ENCODE assay signal across 1 cellular context in the genomic region with DNA sequence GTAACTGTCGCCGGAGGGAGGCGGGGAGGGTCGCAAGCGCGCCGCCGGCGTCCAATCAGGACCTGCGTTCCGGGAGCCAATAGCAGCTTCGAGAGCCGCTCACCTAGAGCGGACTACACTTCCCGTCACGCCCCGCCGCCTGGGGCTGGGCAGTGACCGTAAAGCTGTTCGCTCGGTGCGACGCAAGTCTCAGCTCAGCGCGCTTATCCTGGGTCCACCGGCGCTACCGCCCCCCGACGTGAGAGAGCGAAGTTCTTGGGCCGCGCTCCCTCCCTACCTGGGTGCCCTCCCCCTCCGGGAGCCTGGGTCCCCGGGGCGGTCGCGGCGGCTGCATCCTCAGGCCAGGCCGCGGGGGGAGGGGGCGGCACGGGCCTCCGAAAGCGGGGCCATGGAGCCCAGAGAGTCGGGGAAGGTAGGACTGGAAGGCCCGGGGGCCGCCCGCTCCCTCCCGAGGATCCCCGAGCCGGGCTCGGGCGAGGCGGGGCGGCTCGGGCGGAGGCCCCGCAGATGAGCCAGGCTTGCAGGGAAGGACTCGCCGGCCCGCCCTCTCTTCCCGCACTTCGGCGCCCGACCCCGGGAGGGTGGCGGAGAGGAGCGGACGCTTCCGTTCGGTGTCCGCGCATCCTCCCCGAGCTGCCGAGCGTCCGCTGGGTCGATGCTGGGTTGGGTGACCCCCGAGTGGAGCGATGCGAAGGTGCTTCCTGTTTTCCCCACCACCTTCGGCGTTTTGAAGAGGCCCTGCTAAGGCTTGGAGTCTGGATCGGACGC.
TF ChIP-seq lines count a peak whose summit lies in the region.

A gene (plus strand): TSS at position 152 of the 768 bp plus-strand sequence. CDS start 237 bp downstream, at position 389.

TF ChIP-seq in K562, 482 proteins besides CTCF, POLR2A, EP300 and RAD21 (continued from another document and continues in another):
- no peak for TF ChIP-seq MEIS2 (IDR thresholded peaks at IDR 0.05; ENCODE audit: partially characterized antibody)
- no peak for TF ChIP-seq BRCA1 (IDR thresholded peaks at IDR 0.05)
- TF ChIP-seq BRCA1 (CRISPR knock-in tag; IDR thresholded peaks at IDR 0.05), result 0 out of 2 replicates have a peak, but pooled peaks have one; percentile 17
- TF ChIP-seq EP400 (IDR thresholded peaks at IDR 0.05), result no peak
- no peak; the same call in 1 of the 2 replicates for TF ChIP-seq C11orf30 (IDR thresholded peaks at IDR 0.05; ENCODE audit: low read depth)
- no peak for TF ChIP-seq KAT2B (IDR thresholded peaks at IDR 0.05; ENCODE audit: low read depth, low read length)
- no peak for TF ChIP-seq ETV6 (IDR thresholded peaks at IDR 0.05; ENCODE audit: borderline replicate concordance in 1 of 2, low read depth in 2 of 2, low read length in 1 of 2)
- peak; percentile 84; the same call in 1 of the 2 replicates for TF ChIP-seq ETV6 (CRISPR knock-in tag; IDR thresholded peaks at IDR 0.05; ENCODE audit: borderline replicate concordance)
- TF ChIP-seq ZEB2 (IDR thresholded peaks at IDR 0.05), result peak; percentile 17; the same call in 1 of the 2 replicates
- TF ChIP-seq, protein P1, sequence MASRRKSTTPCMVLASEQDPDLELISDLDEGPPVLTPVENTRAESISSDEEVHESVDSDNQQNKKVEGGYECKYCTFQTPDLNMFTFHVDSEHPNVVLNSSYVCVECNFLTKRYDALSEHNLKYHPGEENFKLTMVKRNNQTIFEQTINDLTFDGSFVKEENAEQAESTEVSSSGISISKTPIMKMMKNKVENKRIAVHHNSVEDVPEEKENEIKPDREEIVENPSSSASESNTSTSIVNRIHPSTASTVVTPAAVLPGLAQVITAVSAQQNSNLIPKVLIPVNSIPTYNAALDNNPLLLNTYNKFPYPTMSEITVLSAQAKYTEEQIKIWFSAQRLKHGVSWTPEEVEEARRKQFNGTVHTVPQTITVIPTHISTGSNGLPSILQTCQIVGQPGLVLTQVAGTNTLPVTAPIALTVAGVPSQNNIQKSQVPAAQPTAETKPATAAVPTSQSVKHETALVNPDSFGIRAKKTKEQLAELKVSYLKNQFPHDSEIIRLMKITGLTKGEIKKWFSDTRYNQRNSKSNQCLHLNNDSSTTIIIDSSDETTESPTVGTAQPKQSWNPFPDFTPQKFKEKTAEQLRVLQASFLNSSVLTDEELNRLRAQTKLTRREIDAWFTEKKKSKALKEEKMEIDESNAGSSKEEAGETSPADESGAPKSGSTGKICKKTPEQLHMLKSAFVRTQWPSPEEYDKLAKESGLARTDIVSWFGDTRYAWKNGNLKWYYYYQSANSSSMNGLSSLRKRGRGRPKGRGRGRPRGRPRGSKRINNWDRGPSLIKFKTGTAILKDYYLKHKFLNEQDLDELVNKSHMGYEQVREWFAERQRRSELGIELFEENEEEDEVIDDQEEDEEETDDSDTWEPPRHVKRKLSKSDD (conservative IDR thresholded peaks at IDR 0.05; ENCODE audit: low read length), result no peak
- TF ChIP-seq SIRT6 (IDR thresholded peaks at IDR 0.05; ENCODE audit: low read depth, low read length), result no peak
- TF ChIP-seq ZNF347 (CRISPR knock-in tag; IDR thresholded peaks at IDR 0.05; ENCODE audit: low read depth), result no peak
- TF ChIP-seq, protein P2, sequence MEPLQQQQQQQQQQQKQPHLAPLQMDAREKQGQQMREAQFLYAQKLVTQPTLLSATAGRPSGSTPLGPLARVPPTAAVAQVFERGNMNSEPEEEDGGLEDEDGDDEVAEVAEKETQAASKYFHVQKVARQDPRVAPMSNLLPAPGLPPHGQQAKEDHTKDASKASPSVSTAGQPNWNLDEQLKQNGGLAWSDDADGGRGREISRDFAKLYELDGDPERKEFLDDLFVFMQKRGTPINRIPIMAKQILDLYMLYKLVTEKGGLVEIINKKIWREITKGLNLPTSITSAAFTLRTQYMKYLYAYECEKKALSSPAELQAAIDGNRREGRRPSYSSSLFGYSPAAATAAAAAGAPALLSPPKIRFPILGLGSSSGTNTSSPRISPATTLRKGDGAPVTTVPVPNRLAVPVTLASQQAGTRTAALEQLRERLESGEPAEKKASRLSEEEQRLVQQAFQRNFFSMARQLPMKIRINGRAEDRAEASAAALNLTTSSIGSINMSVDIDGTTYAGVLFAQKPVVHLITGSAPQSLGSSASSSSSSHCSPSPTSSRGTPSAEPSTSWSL (CRISPR knock-in tag; IDR thresholded peaks at IDR 0.05; ENCODE audit: borderline replicate concordance), result peak; percentile 69; the same call in 1 of the 2 replicates
- no peak for TF ChIP-seq RHOXF2B (CRISPR knock-in tag; conservative IDR thresholded peaks at IDR 0.05)
- no peak for TF ChIP-seq GTF2F1 (IDR thresholded peaks at IDR 0.05; ENCODE audit: low read depth, low read length)
- TF ChIP-seq SETDB1 (IDR thresholded peaks at IDR 0.05; ENCODE audit: low read length), result peak; percentile 92
- no peak for TF ChIP-seq KLF10 (CRISPR knock-in tag; IDR thresholded peaks at IDR 0.05)
- TF ChIP-seq ETV1 (tag; conservative IDR thresholded peaks at IDR 0.05; ENCODE audit: low read depth), result peak; percentile 61; the same call in 1 of the 2 replicates
- peak; percentile 70; the same call in 1 of the 2 replicates for TF ChIP-seq ZBTB1 (CRISPR knock-in tag; IDR thresholded peaks at IDR 0.05; ENCODE audit: borderline replicate concordance, low read depth)
- no peak for TF ChIP-seq ZNF24 (IDR thresholded peaks at IDR 0.05)
- TF ChIP-seq PRMT5 (CRISPR knock-in tag; IDR thresholded peaks at IDR 0.05), result no peak
- peak; percentile 54 for TF ChIP-seq NFYB (IDR thresholded peaks at IDR 0.05; ENCODE audit: extremely low read depth, insufficient read length)
- TF ChIP-seq, protein P3, sequence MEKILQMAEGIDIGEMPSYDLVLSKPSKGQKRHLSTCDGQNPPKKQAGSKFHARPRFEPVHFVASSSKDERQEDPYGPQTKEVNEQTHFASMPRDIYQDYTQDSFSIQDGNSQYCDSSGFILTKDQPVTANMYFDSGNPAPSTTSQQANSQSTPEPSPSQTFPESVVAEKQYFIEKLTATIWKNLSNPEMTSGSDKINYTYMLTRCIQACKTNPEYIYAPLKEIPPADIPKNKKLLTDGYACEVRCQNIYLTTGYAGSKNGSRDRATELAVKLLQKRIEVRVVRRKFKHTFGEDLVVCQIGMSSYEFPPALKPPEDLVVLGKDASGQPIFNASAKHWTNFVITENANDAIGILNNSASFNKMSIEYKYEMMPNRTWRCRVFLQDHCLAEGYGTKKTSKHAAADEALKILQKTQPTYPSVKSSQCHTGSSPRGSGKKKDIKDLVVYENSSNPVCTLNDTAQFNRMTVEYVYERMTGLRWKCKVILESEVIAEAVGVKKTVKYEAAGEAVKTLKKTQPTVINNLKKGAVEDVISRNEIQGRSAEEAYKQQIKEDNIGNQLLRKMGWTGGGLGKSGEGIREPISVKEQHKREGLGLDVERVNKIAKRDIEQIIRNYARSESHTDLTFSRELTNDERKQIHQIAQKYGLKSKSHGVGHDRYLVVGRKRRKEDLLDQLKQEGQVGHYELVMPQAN (IDR thresholded peaks at IDR 0.05; ENCODE audit: borderline replicate concordance), result no peak
- TF ChIP-seq SIN3B (IDR thresholded peaks at IDR 0.05; ENCODE audit: low read depth), result peak; percentile 59; the same call in 1 of the 2 replicates
- TF ChIP-seq, protein P4, sequence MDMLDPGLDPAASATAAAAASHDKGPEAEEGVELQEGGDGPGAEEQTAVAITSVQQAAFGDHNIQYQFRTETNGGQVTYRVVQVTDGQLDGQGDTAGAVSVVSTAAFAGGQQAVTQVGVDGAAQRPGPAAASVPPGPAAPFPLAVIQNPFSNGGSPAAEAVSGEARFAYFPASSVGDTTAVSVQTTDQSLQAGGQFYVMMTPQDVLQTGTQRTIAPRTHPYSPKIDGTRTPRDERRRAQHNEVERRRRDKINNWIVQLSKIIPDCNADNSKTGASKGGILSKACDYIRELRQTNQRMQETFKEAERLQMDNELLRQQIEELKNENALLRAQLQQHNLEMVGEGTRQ (CRISPR knock-in tag; IDR thresholded peaks at IDR 0.05), result no peak
- TF ChIP-seq NEUROD1 (IDR thresholded peaks at IDR 0.05; ENCODE audit: borderline replicate concordance, low read depth, low read length, partially characterized antibody), result peak; percentile 84
- TF ChIP-seq, protein P5, sequence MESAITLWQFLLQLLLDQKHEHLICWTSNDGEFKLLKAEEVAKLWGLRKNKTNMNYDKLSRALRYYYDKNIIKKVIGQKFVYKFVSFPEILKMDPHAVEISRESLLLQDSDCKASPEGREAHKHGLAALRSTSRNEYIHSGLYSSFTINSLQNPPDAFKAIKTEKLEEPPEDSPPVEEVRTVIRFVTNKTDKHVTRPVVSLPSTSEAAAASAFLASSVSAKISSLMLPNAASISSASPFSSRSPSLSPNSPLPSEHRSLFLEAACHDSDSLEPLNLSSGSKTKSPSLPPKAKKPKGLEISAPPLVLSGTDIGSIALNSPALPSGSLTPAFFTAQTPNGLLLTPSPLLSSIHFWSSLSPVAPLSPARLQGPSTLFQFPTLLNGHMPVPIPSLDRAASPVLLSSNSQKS (CRISPR knock-in tag; IDR thresholded peaks at IDR 0.05), result no peak
- TF ChIP-seq, protein P6, sequence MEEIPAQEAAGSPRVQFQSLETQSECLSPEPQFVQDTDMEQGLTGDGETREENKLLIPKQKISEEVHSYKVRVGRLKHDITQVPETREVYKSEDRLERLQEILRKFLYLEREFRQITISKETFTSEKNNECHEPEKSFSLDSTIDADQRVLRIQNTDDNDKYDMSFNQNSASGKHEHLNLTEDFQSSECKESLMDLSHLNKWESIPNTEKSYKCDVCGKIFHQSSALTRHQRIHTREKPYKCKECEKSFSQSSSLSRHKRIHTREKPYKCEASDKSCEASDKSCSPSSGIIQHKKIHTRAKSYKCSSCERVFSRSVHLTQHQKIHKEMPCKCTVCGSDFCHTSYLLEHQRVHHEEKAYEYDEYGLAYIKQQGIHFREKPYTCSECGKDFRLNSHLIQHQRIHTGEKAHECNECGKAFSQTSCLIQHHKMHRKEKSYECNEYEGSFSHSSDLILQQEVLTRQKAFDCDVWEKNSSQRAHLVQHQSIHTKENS (CRISPR knock-in tag; IDR thresholded peaks at IDR 0.05), result no peak
- TF ChIP-seq ZNF212 (CRISPR knock-in tag; IDR thresholded peaks at IDR 0.05), result peak; percentile 86; the same call in 1 of the 2 replicates
- 0 out of 2 replicates have a peak, but pooled peaks have one; percentile 43 for TF ChIP-seq NR2F6 (CRISPR knock-in tag; IDR thresholded peaks at IDR 0.05)
- TF ChIP-seq ZNF444 (CRISPR knock-in tag; IDR thresholded peaks at IDR 0.05), result peak; percentile 67; the same call in 1 of the 2 replicates
- TF ChIP-seq, protein P7, sequence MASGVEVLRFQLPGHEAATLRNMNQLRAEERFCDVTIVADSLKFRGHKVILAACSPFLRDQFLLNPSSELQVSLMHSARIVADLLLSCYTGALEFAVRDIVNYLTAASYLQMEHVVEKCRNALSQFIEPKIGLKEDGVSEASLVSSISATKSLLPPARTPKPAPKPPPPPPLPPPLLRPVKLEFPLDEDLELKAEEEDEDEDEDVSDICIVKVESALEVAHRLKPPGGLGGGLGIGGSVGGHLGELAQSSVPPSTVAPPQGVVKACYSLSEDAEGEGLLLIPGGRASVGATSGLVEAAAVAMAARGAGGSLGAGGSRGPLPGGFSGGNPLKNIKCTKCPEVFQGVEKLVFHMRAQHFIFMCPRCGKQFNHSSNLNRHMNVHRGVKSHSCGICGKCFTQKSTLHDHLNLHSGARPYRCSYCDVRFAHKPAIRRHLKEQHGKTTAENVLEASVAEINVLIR (CRISPR knock-in tag; IDR thresholded peaks at IDR 0.05), result peak; percentile 16; the same call in 1 of the 2 replicates
- TF ChIP-seq, protein P8, sequence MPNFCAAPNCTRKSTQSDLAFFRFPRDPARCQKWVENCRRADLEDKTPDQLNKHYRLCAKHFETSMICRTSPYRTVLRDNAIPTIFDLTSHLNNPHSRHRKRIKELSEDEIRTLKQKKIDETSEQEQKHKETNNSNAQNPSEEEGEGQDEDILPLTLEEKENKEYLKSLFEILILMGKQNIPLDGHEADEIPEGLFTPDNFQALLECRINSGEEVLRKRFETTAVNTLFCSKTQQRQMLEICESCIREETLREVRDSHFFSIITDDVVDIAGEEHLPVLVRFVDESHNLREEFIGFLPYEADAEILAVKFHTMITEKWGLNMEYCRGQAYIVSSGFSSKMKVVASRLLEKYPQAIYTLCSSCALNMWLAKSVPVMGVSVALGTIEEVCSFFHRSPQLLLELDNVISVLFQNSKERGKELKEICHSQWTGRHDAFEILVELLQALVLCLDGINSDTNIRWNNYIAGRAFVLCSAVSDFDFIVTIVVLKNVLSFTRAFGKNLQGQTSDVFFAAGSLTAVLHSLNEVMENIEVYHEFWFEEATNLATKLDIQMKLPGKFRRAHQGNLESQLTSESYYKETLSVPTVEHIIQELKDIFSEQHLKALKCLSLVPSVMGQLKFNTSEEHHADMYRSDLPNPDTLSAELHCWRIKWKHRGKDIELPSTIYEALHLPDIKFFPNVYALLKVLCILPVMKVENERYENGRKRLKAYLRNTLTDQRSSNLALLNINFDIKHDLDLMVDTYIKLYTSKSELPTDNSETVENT (CRISPR knock-in tag; IDR thresholded peaks at IDR 0.05), result peak; percentile 47; the same call in 1 of the 2 replicates
- peak; percentile 56; the same call in 1 of the 2 replicates for TF ChIP-seq XRCC5 (IDR thresholded peaks at IDR 0.05; ENCODE audit: low read depth, low read length)
- TF ChIP-seq TOE1 (IDR thresholded peaks at IDR 0.05; ENCODE audit: borderline replicate concordance), result no peak; the same call in 1 of the 2 replicates
- no peak for TF ChIP-seq TOE1 (CRISPR knock-in tag; IDR thresholded peaks at IDR 0.05; ENCODE audit: borderline replicate concordance, low read depth)
- no peak for TF ChIP-seq SMAD2 (IDR thresholded peaks at IDR 0.05; ENCODE audit: low read depth, low read length)
- TF ChIP-seq ELF2 (CRISPR knock-in tag; IDR thresholded peaks at IDR 0.05), result no peak
- TF ChIP-seq, protein P9, sequence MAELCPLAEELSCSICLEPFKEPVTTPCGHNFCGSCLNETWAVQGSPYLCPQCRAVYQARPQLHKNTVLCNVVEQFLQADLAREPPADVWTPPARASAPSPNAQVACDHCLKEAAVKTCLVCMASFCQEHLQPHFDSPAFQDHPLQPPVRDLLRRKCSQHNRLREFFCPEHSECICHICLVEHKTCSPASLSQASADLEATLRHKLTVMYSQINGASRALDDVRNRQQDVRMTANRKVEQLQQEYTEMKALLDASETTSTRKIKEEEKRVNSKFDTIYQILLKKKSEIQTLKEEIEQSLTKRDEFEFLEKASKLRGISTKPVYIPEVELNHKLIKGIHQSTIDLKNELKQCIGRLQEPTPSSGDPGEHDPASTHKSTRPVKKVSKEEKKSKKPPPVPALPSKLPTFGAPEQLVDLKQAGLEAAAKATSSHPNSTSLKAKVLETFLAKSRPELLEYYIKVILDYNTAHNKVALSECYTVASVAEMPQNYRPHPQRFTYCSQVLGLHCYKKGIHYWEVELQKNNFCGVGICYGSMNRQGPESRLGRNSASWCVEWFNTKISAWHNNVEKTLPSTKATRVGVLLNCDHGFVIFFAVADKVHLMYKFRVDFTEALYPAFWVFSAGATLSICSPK (IDR thresholded peaks at IDR 0.05; ENCODE audit: borderline replicate concordance), result no peak
- TF ChIP-seq ZFP36 (IDR thresholded peaks at IDR 0.05; ENCODE audit: low read depth, low read length, partially characterized antibody), result no peak
- TF ChIP-seq NFATC3 (IDR thresholded peaks at IDR 0.05), result no peak
- peak; percentile 65; the same call in 1 of the 2 replicates for TF ChIP-seq SPI1 (IDR thresholded peaks at IDR 0.05; ENCODE audit: borderline replicate concordance, low read depth, low read length)
- TF ChIP-seq MCM2 (IDR thresholded peaks at IDR 0.05; ENCODE audit: low read depth), result no peak
